ENCODE assay signal across 9 cellular contexts in the genomic region with DNA sequence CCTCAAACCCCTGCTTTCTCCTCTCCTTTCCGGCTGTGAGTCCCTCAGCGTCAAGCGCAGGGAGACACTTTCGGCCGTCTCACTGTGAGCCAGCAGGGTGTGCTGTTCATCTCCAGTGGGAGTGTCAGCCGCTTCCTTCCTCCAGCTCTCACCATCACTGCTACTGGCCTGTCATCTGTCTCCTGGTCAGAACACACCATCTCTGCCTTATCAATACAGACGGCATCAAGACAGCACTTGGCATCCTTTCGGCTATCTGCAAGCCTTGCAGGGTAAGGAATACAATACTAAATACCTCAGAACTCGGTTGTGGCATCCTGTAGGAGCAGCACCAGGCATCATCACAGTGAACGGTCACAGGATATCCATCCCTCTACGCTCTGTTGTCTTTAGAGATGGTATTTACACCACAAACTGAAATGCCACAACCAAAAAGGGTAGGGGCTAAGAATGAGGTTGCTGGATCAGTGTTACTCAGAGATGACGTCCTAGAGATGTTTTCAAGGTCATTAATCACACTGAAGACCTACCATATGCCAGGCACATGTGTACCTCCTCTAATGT. TPM values are rescaled to one million over a fixed set of nuclear protein-coding genes. Genes with fewer than 3 reads are reported as not detected.
A peak's percentile ranks its signal among the peaks of the same experiment; 100 is the strongest.
DNase-seq lines count a peak whose midpoint lies in the region; ATAC-seq and TF ChIP-seq lines count a peak whose summit lies in the region.
"Had no signal": no experiment of that assay in that cellular context is flagged by ENCODE, and none has a peak within 500 bp of the region (broad histone marks: within the 10 kb centered on the region; RNA-seq: fewer than 3 reads in every experiment).

No MANE protein-coding gene starts in this region.

- H3K79me2 ChIP-seq in OCI-LY7 (ENCODE audit: insufficient read depth, low read depth, low read length), result no peaks in the 10 kb centered on the region

- BruUV-seq in MCF 10A (replicated peaks; lab: Mats Ljungman, UMichigan), result no TSS peak
- no TSS peak for BruUV-seq in OCI-LY7 (replicated peaks; lab: Mats Ljungman, UMichigan)

- H3K9me2 ChIP-seq in OCI-LY7 (ENCODE audit: insufficient read depth, low read length), result no peaks in the 10 kb centered on the region

- H3K27me3 Mint-ChIP-seq in MCF 10A (ENCODE audit: insufficient read depth, unreplicated experiment) (no peaks in the 10 kb centered on the region), endodermal cell (ENCODE audit: insufficient read depth) (no peaks in the 10 kb centered on the region)

- H3K27me3 ChIP-seq in breast epithelium (no peaks in the 10 kb centered on the region), endodermal cell (ENCODE audit: control insufficient read depth, insufficient read depth, low read length, poor library complexity, severe bottlenecking) (no peaks in the 10 kb centered on the region)

- CTCF ChIA-PET in MCF 10A (lab: Yijun Ruan, JAX) (interaction anchor here (0.6 to 2.0 kb wide), 3 partner anchors 11 to 158 kb away, joined by 3 to 9 read pairs (median 9); no protein-coding TSS in a partner anchor), OCI-LY7 (lab: Charles Lee; ENCODE audit: unreplicated experiment) (interaction anchor here (0.7 kb wide), 1 partner anchor 158 kb away, joined by 3 read pairs; no protein-coding TSS in a partner anchor)

- H3K9me3 ChIP-seq in breast epithelium, result no peaks in the 10 kb centered on the region
- no peaks in the 10 kb centered on the region for H3K9me3 ChIP-seq in OCI-LY7 (ENCODE audit: low read length)
- no peaks in the 10 kb centered on the region for H3K9me3 ChIP-seq in endodermal cell (ENCODE audit: control insufficient read depth, low read length)

- no peak overlapping the region for H3K27ac ChIP-seq in breast epithelium
- H3K27ac ChIP-seq in OCI-LY7 (ENCODE audit: low read depth, low read length, poor library complexity, severe bottlenecking), result no peak overlapping the region
- H3K27ac ChIP-seq in endodermal cell (ENCODE audit: low read depth, low read length), result no peak overlapping the region

- H3K9ac ChIP-seq in endodermal cell (ENCODE audit: extremely low read depth, low read length, poor library complexity, severe bottlenecking), result no peak overlapping the region

- intact Hi-C loops in MCF 10A (cut with micrococcal nuclease) (no loop called here), breast epithelium (cut with DNase I; ENCODE audit: low total_unique reads) (no loop called here), OCI-LY7 (cut with micrococcal nuclease; ENCODE audit: unreplicated experiment) (no loop called here)

- H3K9me3 Mint-ChIP-seq in MCF 10A (ENCODE audit: unreplicated experiment), result peaks cover 8% of the 10 kb centered on the region
- H3K9me3 Mint-ChIP-seq in endodermal cell, result peaks cover 8% of the 10 kb centered on the region
- H3K9me3 Mint-ChIP-seq: activated naive CD4-positive, alpha-beta T cell treated with anti-CD3 and anti-CD28 coated beads, Interleukin-2, amount 50 U/mL, for 72 hours had no signal

- 86 to 89% methylated on average over 12 of the region's 12 CpGs for WGBS in endodermal cell (ENCODE audit: insufficient coverage in 1 of 2, insufficient read length in 1 of 2), 2 experiments

- H3K4me1 Mint-ChIP-seq in MCF 10A (ENCODE audit: insufficient read depth, unreplicated experiment) (peaks cover 10% of the 10 kb centered on the region), endodermal cell (no peaks in the 10 kb centered on the region)

- no peak overlapping the region for H3K27ac Mint-ChIP-seq in MCF 10A (ENCODE audit: low read depth, unreplicated experiment)
- peak overlapping the region; percentile 72 for H3K27ac Mint-ChIP-seq in endodermal cell

- H2AFZ ChIP-seq in OCI-LY7 (ENCODE audit: low read length), result no peak overlapping the region

- H3K4me3 ChIP-seq in breast epithelium (no peak overlapping the region), OCI-LY7 (ENCODE audit: low read depth, low read length, poor library complexity, severe bottlenecking) (no peak overlapping the region), endodermal cell (ENCODE audit: low read length) (no peak overlapping the region)

- H3K36me3 Mint-ChIP-seq in MCF 10A (ENCODE audit: insufficient read depth, unreplicated experiment), result peaks cover 23% of the 10 kb centered on the region
- peaks cover 33% of the 10 kb centered on the region for H3K36me3 Mint-ChIP-seq in endodermal cell (ENCODE audit: low read depth)
- H3K36me3 Mint-ChIP-seq: activated naive CD4-positive, alpha-beta T cell treated with anti-CD3 and anti-CD28 coated beads, Interleukin-2, amount 50 U/mL, for 72 hours had no signal

- no peaks in the 10 kb centered on the region for H4K20me1 ChIP-seq in OCI-LY7 (ENCODE audit: insufficient read depth, low read length)

- H3K36me3 ChIP-seq in breast epithelium, result no peaks in the 10 kb centered on the region
- peaks cover 10% of the 10 kb centered on the region for H3K36me3 ChIP-seq in OCI-LY7 (ENCODE audit: insufficient read depth, low read length)
- peaks cover 35% of the 10 kb centered on the region for H3K36me3 ChIP-seq in endodermal cell (ENCODE audit: control insufficient read depth, insufficient read depth, low read length)

- H3K4me3 Mint-ChIP-seq in MCF 10A (ENCODE audit: unreplicated experiment) (no peak overlapping the region), endodermal cell (no peak overlapping the region)

- POLR2A ChIA-PET in MCF 10A (lab: Yijun Ruan, JAX), result interaction anchor here (0.7 to 1.1 kb wide), 2 partner anchors 20 to 527 kb away, joined by 4 to 5 read pairs; a partner anchor contains a TSS
- POLR2A ChIA-PET in OCI-LY7 (lab: Charles Lee), result no interaction called here

- H3K4me1 ChIP-seq in breast epithelium (no peaks in the 10 kb centered on the region), OCI-LY7 (ENCODE audit: insufficient read depth, low read length, poor library complexity, severe bottlenecking) (no peaks in the 10 kb centered on the region), endodermal cell (ENCODE audit: control insufficient read depth, insufficient read depth, low read length) (no peaks in the 10 kb centered on the region)

- no peak for ATAC-seq in GM18870 (IDR thresholded peaks at IDR 0.05; ENCODE audit: unreplicated experiment)
- no peak for ATAC-seq in GM21737 (IDR thresholded peaks at IDR 0.05; ENCODE audit: unreplicated experiment)

- no peak for TF ChIP-seq POLR2A in breast epithelium (IDR thresholded peaks at IDR 0.05)

- DNase-seq in MCF 10A (ENCODE audit: unreplicated experiment), result peak; percentile 26
- no peak for DNase-seq in breast epithelium (ENCODE audit: low spot score in 2 of 2)
- DNase-seq in OCI-LY7 (ENCODE audit: low spot score), result peak; percentile 47
- peak; percentile 85 for DNase-seq in endodermal cell
- peak; percentile 29 for DNase-seq in middle frontal gyrus (ENCODE audit: extremely low spot score, low spot score)
- no peak for DNase-seq in COR-L47 (lab: John Stamatoyannopoulos, UW)

- H3K4me2 ChIP-seq in OCI-LY7 (ENCODE audit: low read length), result no peak overlapping the region

- TF ChIP-seq CTCF in MCF 10A (IDR thresholded peaks at IDR 0.05; ENCODE audit: unreplicated experiment) (no peak), breast epithelium (IDR thresholded peaks at IDR 0.05) (no peak), OCI-LY7 (conservative IDR thresholded peaks at IDR 0.05; ENCODE audit: low read length) (peak; percentile 69), endodermal cell (conservative IDR thresholded peaks at IDR 0.05) (peak; percentile 77)

RNA-seq across cellular contexts. Expression of a gene that starts 20.7 kb away (rescaled TPM):
- total RNA-seq in MCF 10A (2022), result 27.2 and 36.7 TPM in 2 replicates
- 10 to 100 TPM; 12.5 to 35.4 (median 33.7) TPM for total RNA-seq in breast epithelium
- total RNA-seq in OCI-LY7 (2014; rRNA removed; shearing (Covaris generic)), result 0.03 TPM in 1 of 2 replicates, not detected in the other
- total RNA-seq in OCI-LY7 (2022), result 0.76 and 1.3 TPM in 2 replicates
- total RNA-seq in endodermal cell, result 10 to 100 TPM; 68.2 to 76.2 TPM
- polyA plus RNA-seq in endodermal cell (2013, experiment 1 of 2), result 34.3 TPM
- polyA plus RNA-seq in endodermal cell (2013, experiment 2 of 2), result 30.7 TPM

RNA-seq across cellular contexts. Expression of a gene that starts 34.2 kb away (rescaled TPM):
- total RNA-seq in MCF 10A (2022) (97.7 and 106 TPM in 2 replicates), breast epithelium (100 to 1,000 TPM; 153 to 172 (median 156) TPM), OCI-LY7 (2022) (62.4 and 64.0 TPM in 2 replicates), endodermal cell (10 to 100 TPM; 89.5 to 95.9 TPM)
- total RNA-seq in OCI-LY7 (2014; rRNA removed; shearing (Covaris generic)), result 48.4 and 48.9 TPM in 2 replicates
- 87.1 TPM for polyA plus RNA-seq in endodermal cell (2013, experiment 1 of 2)
- 74.4 TPM for polyA plus RNA-seq in endodermal cell (2013, experiment 2 of 2)

Comparison
In these comparisons a context has a peak if more than half of its experiments do, and no peak if none do; other contexts are left out.
1. DNase-seq: peak in MCF 10A (single experiment), OCI-LY7 (single experiment), endodermal cell (single experiment) and middle frontal gyrus (single experiment); none in breast epithelium (0 of 2) and COR-L47 (single experiment).
2. CTCF ChIP-seq: peak in OCI-LY7 (single experiment) and endodermal cell (single experiment); none in MCF 10A (single experiment) and breast epithelium (0 of 3).
3. RNA of a gene that starts 20.7 kb away (total RNA-seq): 68.2 to 76.2 TPM in endodermal cell, 12.5 to 35.4 TPM in breast epithelium and 27.2 to 36.7 TPM in MCF 10A; 0.03 to 1.3 TPM in OCI-LY7; every median in the first group is over 4 times any median in the second.